Comparison of ENCODE assay signal across 32 cellular contexts in the genomic region with DNA sequence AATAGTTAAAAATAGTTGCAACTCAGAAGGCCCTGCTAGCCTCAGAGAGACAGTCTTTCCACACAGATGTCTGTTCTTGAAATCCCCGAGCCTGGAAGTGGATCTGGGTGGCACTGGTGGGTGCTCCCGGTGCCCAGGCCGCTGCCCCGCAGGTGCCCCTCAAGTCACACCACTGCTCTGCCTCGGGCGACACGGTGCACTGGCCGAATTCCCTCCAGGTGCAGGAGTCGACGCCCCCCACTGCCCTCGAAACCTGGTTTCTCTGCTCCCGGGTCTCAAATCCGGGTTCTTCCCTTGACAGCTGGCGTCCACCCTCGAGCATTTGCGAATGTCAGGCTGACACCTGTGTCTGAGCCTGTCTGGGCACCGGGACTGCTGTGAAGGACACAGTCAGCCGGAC.
"Had no signal": no experiment of that assay in that cellular context is flagged by ENCODE, and none has a peak within 500 bp of the region (broad histone marks: within the 10 kb centered on the region; RNA-seq: fewer than 3 reads in every experiment).

No MANE protein-coding gene starts in this region.

- H3K27me3 ChIP-seq: ovary, testis had no signal

- H3K27ac ChIP-seq: ovary, parathyroid adenoma, psoas muscle, skin epidermis, spleen, suprapubic skin, testis, tibial artery, transverse colon, upper lobe of right lung, uterus had no signal

- H3K9me3 Mint-ChIP-seq: naive thymus-derived CD4-positive, alpha-beta T cell; natural killer cell; nephron; neural crest cell; stimulated activated naive CD8-positive, alpha-beta T cell treated with anti-CD3 and anti-CD28 coated beads, Interleukin-15, amount 100 ng/mL, for 72 hours; type B pancreatic cell had no signal

- H2AFZ ChIP-seq: parathyroid adenoma had no signal

- H3K36me3 Mint-ChIP-seq: naive thymus-derived CD4-positive, alpha-beta T cell; natural killer cell; stimulated activated memory B cell treated with anti-CD40 and anti-IgM and Interleukin-4, amounts not matched to agents 10 μg/mL and 1 μg/mL and 100 μg/mL, for 72 hours; type B pancreatic cell had no signal

- H3K9ac ChIP-seq: parathyroid adenoma had no signal

- H3K4me3 ChIP-seq: ovary, psoas muscle, skin epidermis, smooth muscle cell, spleen, suprapubic skin, testis, tibial artery, transverse colon, upper lobe of right lung, uterus had no signal

- H3K27ac Mint-ChIP-seq: naive thymus-derived CD4-positive, alpha-beta T cell; natural killer cell; nephron; progenitor cell of endocrine pancreas; stimulated activated memory B cell treated with anti-CD40 and anti-IgM and Interleukin-4, amounts not matched to agents 10 μg/mL and 1 μg/mL and 100 μg/mL, for 72 hours; stimulated activated naive CD8-positive, alpha-beta T cell treated with anti-CD3 and anti-CD28 coated beads, Interleukin-15, amount 100 ng/mL, for 72 hours; type B pancreatic cell had no signal

- H3K4me2 ChIP-seq: smooth muscle cell had no signal

- H3K4me1 ChIP-seq: parathyroid adenoma, psoas muscle, testis, transverse colon, upper lobe of right lung, uterus had no signal

- H3K9me3 ChIP-seq: ovary, psoas muscle, spleen, suprapubic skin, testis, tibial artery, transverse colon, upper lobe of right lung, uterus had no signal

- H3K4me1 Mint-ChIP-seq: stimulated activated memory B cell treated with anti-CD40 and anti-IgM and Interleukin-4, amounts not matched to agents 10 μg/mL and 1 μg/mL and 100 μg/mL, for 72 hours had no signal

- H3K4me3 Mint-ChIP-seq: naive thymus-derived CD4-positive, alpha-beta T cell; natural killer cell; nephron; neural crest cell; stimulated activated memory B cell treated with anti-CD40 and anti-IgM and Interleukin-4, amounts not matched to agents 10 μg/mL and 1 μg/mL and 100 μg/mL, for 72 hours; stimulated activated naive CD8-positive, alpha-beta T cell treated with anti-CD3 and anti-CD28 coated beads, Interleukin-15, amount 100 ng/mL, for 72 hours; type B pancreatic cell had no signal

- ATAC-seq: naive thymus-derived CD4-positive, alpha-beta T cell; natural killer cell; psoas muscle; right cardiac atrium; sciatic nerve; stimulated activated memory B cell treated with anti-CD40 and anti-IgM and Interleukin-4, amounts not matched to agents 10 μg/mL and 1 μg/mL and 100 μg/mL, for 72 hours; stimulated activated naive CD8-positive, alpha-beta T cell treated with anti-CD3 and anti-CD28 coated beads, Interleukin-15, amount 100 ng/mL, for 72 hours; stimulated activated naive CD8-positive, alpha-beta T cell treated with anti-CD3 and anti-CD28 coated beads, Interleukin-15, Interleukin-2, amounts not matched to agents 100 U/mL and 50 U/mL, for 24 hours; upper lobe of right lung had no signal

- H3K79me2 ChIP-seq: parathyroid adenoma had no signal

- DNase-seq: naive thymus-derived CD4-positive, alpha-beta T cell; natural killer cell; occipital lobe; ovary; posterior cingulate gyrus; psoas muscle; spleen; stimulated activated CD4-positive, alpha-beta T cell treated with anti-CD3 and anti-CD28 coated beads, Interleukin-12 subunit alpha, Interleukin-12 subunit beta, amount 100 ng/mL, for 4 hours; stimulated activated CD4-positive, alpha-beta T cell treated with anti-CD3 and anti-CD28 coated beads, Interleukin-1b, Interleukin-23, amount 100 ng/mL, for 48 hours; stimulated activated CD4-positive, alpha-beta T cell treated with anti-CD3 and anti-CD28 coated beads, Interleukin-4, amount 100 ng/mL, for 1 hour; stimulated activated CD4-positive, alpha-beta T cell treated with anti-CD3 and anti-CD28 coated beads, Interleukin-4, amount 100 ng/mL, for 4 hours; stimulated activated CD8-positive, alpha-beta memory T cell treated with anti-CD3 and anti-CD28 coated beads, Interleukin-4, amount 100 ng/mL, for 48 hours; stimulated activated naive CD4-positive, alpha-beta T cell; stimulated activated naive CD8-positive, alpha-beta T cell treated with anti-CD3 and anti-CD28 coated beads, Interleukin-15, amount 100 ng/mL, for 72 hours; stimulated activated naive CD8-positive, alpha-beta T cell treated with anti-CD3 and anti-CD28 coated beads, Interleukin-15, Interleukin-2, amounts not matched to agents 100 U/mL and 50 U/mL, for 24 hours; substantia nigra; testis; tibial artery; transverse colon; upper lobe of right lung; uterus had no signal

- H3K36me3 ChIP-seq: ovary, spleen, suprapubic skin, tibial artery, transverse colon, upper lobe of right lung, uterus had no signal
